Comparison of ENCODE assay signal across 9 cellular contexts in the genomic region with DNA sequence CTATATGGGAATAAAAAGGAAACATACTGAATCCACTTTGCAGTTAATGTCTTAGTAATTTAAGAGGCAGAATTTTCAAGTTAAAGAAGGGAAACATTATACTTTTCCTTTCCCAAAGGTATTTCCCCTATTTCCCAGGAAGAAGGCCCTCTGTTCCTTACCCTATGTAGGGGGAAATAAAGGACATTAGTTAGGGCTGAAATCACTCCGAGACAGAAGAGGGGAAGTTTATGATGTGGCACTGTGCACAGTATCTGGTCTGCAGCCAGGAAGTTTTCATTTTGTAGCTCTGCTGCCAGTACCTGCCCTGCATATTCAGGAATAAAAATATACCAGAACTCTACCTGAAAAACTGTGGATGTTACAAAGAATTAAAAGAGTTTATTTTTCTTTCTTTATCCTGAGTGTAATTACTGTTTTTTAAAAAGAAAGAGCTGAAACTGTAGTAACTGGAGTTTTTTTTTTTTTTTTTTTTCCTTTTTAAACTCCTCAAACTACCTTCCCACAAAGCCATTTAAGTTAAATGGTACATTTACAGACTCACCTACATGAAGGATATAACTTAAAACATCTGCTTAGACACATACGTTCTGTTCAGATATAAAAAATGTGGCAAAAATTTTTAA. TPM values are rescaled to one million over a fixed set of nuclear protein-coding genes. Genes with fewer than 3 reads are reported as not detected.
DNase-seq lines count a peak whose midpoint lies in the region; ATAC-seq, FAIRE-seq and TF ChIP-seq lines count a peak whose summit lies in the region.
"Had no signal": no experiment of that assay in that cellular context is flagged by ENCODE, and none has a peak within 500 bp of the region (broad histone marks: within the 10 kb centered on the region; RNA-seq: fewer than 3 reads in every experiment).

No MANE protein-coding gene starts in this region.

- DNase-seq in ascending aorta (ENCODE audit: low spot score in 2 of 2) = no peak
- peak; percentile 37 for DNase-seq in pons (ENCODE audit: low spot score)
- no peak for DNase-seq in stimulated activated naive CD4-positive, alpha-beta T cell (lab: John Stamatoyannopoulos, UW)
- no peak for DNase-seq in NCI-H128 (lab: John Stamatoyannopoulos, UW; ENCODE audit: unreplicated experiment)
- no peak for DNase-seq in pancreas
- no peak for DNase-seq in urothelium cell line (ENCODE audit: low spot score)

- no peak for FAIRE-seq in pancreas (lab: Jason Lieb, UNC)
- FAIRE-seq in urothelium cell line (lab: Jason Lieb, UNC) = no peak
- FAIRE-seq: keratinocyte had no signal

- TF ChIP-seq CTCF in ascending aorta (IDR thresholded peaks at IDR 0.05) (no peak), pancreas (IDR thresholded peaks at IDR 0.05) (no peak)

- H3K4me1 ChIP-seq in ascending aorta (peaks cover 0 to 8% of the 10 kb centered on the region in 2 donors), pancreas (no peaks in the 10 kb centered on the region)

- H3K36me3 ChIP-seq in ascending aorta = peaks cover 0 to 3% of the 10 kb centered on the region in 2 donors
- H3K36me3 ChIP-seq in pancreas = no peaks in the 10 kb centered on the region

- H3K4me3 ChIP-seq in ascending aorta (peak overlapping the region; percentile 37 to 83), pancreas (no peak overlapping the region)

- H3K27me3 ChIP-seq in ascending aorta = no peaks in the 10 kb centered on the region
- H3K27me3 ChIP-seq in pancreas = peaks cover 0 to 7% (median 0%) of the 10 kb centered on the region in 4 donors

- H3K27ac ChIP-seq in ascending aorta = peak overlapping the region; percentile 65 to 95
- no peak overlapping the region for H3K27ac ChIP-seq in pancreas

- H3K9me3 ChIP-seq in ascending aorta (no peaks in the 10 kb centered on the region), pancreas (no peaks in the 10 kb centered on the region)

- intact Hi-C loops in ascending aorta (cut with DNase I) = no loop called here
- intact Hi-C loops in pancreas (cut with DNase I) = no loop called here

- WGBS in pancreas, 2 donors = 43 to 60% methylated on average over 2 of the region's 2 CpGs

- ATAC-seq in GM18907 (IDR thresholded peaks at IDR 0.05; ENCODE audit: unreplicated experiment) = peak; percentile 73
- ATAC-seq in HG03196 (IDR thresholded peaks at IDR 0.05; ENCODE audit: unreplicated experiment) = peak; percentile 45
- ATAC-seq in pancreas = no peak

RNA-seq across cellular contexts. Expression of a gene that starts 7.3 kb away (rescaled TPM):
- total RNA-seq in ascending aorta (138 TPM), pancreas (10 to 100 TPM in 2 of 6 donors, 1 to 10 TPM in 4; 2.6 to 19.9 (median 5.6) TPM)
- 1 to 10 TPM; 1.5 to 3.0 TPM for polyA plus RNA-seq in pancreas

Comparison
In these comparisons a context has a peak if more than half of its experiments do, and no peak if none do; other contexts are left out.
1. ATAC-seq: peak in GM18907 (single experiment) and HG03196 (single experiment); none in pancreas (0 of 4).
2. H3K27ac ChIP-seq: peak in ascending aorta (2 of 2); none in pancreas (0 of 4).
3. H3K4me3 ChIP-seq: peak in ascending aorta (2 of 2); none in pancreas (0 of 4).